Comparison of ENCODE assay signal across 17 cellular contexts in genomic region chr4:99915449-99915848, GRCh38. TPM values are rescaled to one million over a fixed set of nuclear protein-coding genes. Genes with fewer than 3 reads are reported as not detected.
DNase-seq lines count a peak whose midpoint lies in the region; ATAC-seq and TF ChIP-seq lines count a peak whose summit lies in the region.
"Had no signal": no experiment of that assay in that cellular context is flagged by ENCODE, and none has a peak within 500 bp of the region (broad histone marks: within the 10 kb centered on the region; RNA-seq: fewer than 3 reads in every experiment).

No MANE protein-coding gene starts in this region.

- peaks cover 23% of the 10 kb centered on the region for H3K4me1 Mint-ChIP-seq in activated naive CD8-positive, alpha-beta T cell (ENCODE audit: low read depth)
- H3K4me1 Mint-ChIP-seq in activated naive CD8-positive, alpha-beta T cell treated with anti-CD3 and anti-CD28 coated beads, Interleukin-2, amount 50 U/mL, for 24 hours, result no peaks in the 10 kb centered on the region
- peaks cover 21% of the 10 kb centered on the region for H3K4me1 Mint-ChIP-seq in activated CD8-positive, alpha-beta T cell treated with anti-CD3 and anti-CD28 coated beads for 36 hours (ENCODE audit: low read depth)
- H3K4me1 Mint-ChIP-seq in nephron progenitor cell, result no peaks in the 10 kb centered on the region

- H3K36me3 Mint-ChIP-seq in activated naive CD8-positive, alpha-beta T cell, result peaks cover 25% of the 10 kb centered on the region
- H3K36me3 Mint-ChIP-seq in activated naive CD8-positive, alpha-beta T cell treated with anti-CD3 and anti-CD28 coated beads, Interleukin-2, amount 50 U/mL, for 24 hours (ENCODE audit: low read depth), result peaks cover 54% of the 10 kb centered on the region
- H3K36me3 Mint-ChIP-seq in activated CD8-positive, alpha-beta T cell treated with anti-CD3 and anti-CD28 coated beads for 36 hours (ENCODE audit: low read depth), result peaks cover 49% of the 10 kb centered on the region
- H3K36me3 Mint-ChIP-seq in nephron progenitor cell (ENCODE audit: low read depth), result peaks cover 71% of the 10 kb centered on the region

- intact Hi-C loops in activated CD8-positive, alpha-beta T cell treated with anti-CD3 and anti-CD28 coated beads for 36 hours (cut with micrococcal nuclease), result no loop called here
- intact Hi-C loops in cardiac septum (cut with DNase I), result no loop called here

- H3K4me3 Mint-ChIP-seq in activated naive CD8-positive, alpha-beta T cell, result no peak overlapping the region
- H3K4me3 Mint-ChIP-seq in activated naive CD8-positive, alpha-beta T cell treated with anti-CD3 and anti-CD28 coated beads, Interleukin-2, amount 50 U/mL, for 24 hours, result no peak overlapping the region
- H3K4me3 Mint-ChIP-seq in activated CD8-positive, alpha-beta T cell treated with anti-CD3 and anti-CD28 coated beads for 36 hours, result no peak overlapping the region
- H3K4me3 Mint-ChIP-seq in nephron progenitor cell, result no peak overlapping the region

- H3K9me3 Mint-ChIP-seq in activated naive CD8-positive, alpha-beta T cell (ENCODE audit: low read depth), result no peaks in the 10 kb centered on the region
- peaks cover 8% of the 10 kb centered on the region for H3K9me3 Mint-ChIP-seq in activated naive CD8-positive, alpha-beta T cell treated with anti-CD3 and anti-CD28 coated beads, Interleukin-2, amount 50 U/mL, for 24 hours
- H3K9me3 Mint-ChIP-seq in activated CD8-positive, alpha-beta T cell treated with anti-CD3 and anti-CD28 coated beads for 36 hours, result no peaks in the 10 kb centered on the region
- H3K9me3 Mint-ChIP-seq in nephron progenitor cell, result peaks cover 15% of the 10 kb centered on the region

- CTCF ChIA-PET in activated CD8-positive, alpha-beta T cell treated with anti-CD3 and anti-CD28 coated beads for 36 hours (lab: Charles Lee), result interaction anchor here (0.8 to 1.1 kb wide), 2 partner anchors 11 to 33 kb away, joined by 3 read pairs; no protein-coding TSS in a partner anchor

- POLR2A ChIA-PET in activated CD8-positive, alpha-beta T cell treated with anti-CD3 and anti-CD28 coated beads for 36 hours (lab: Charles Lee), result no interaction called here

- ATAC-seq in activated naive CD8-positive, alpha-beta T cell treated with anti-CD3 and anti-CD28 coated beads, Interleukin-2, amount 50 U/mL, for 24 hours, result no peak
- ATAC-seq in activated CD8-positive, alpha-beta T cell treated with anti-CD3 and anti-CD28 coated beads for 36 hours, result no peak
- ATAC-seq: A549, HCT116 had no signal

- no peaks in the 10 kb centered on the region for H3K27me3 Mint-ChIP-seq in activated naive CD8-positive, alpha-beta T cell
- no peaks in the 10 kb centered on the region for H3K27me3 Mint-ChIP-seq in activated naive CD8-positive, alpha-beta T cell treated with anti-CD3 and anti-CD28 coated beads, Interleukin-2, amount 50 U/mL, for 24 hours
- H3K27me3 Mint-ChIP-seq in activated CD8-positive, alpha-beta T cell treated with anti-CD3 and anti-CD28 coated beads for 36 hours, result no peaks in the 10 kb centered on the region
- no peaks in the 10 kb centered on the region for H3K27me3 Mint-ChIP-seq in nephron progenitor cell (ENCODE audit: low read depth, poor library complexity)

- H3K27ac Mint-ChIP-seq in activated naive CD8-positive, alpha-beta T cell, result peak overlapping the region; percentile 6
- H3K27ac Mint-ChIP-seq in activated naive CD8-positive, alpha-beta T cell treated with anti-CD3 and anti-CD28 coated beads, Interleukin-2, amount 50 U/mL, for 24 hours, result no peak overlapping the region
- peak overlapping the region; percentile 13 for H3K27ac Mint-ChIP-seq in activated CD8-positive, alpha-beta T cell treated with anti-CD3 and anti-CD28 coated beads for 36 hours
- peak overlapping the region; percentile 16 for H3K27ac Mint-ChIP-seq in nephron progenitor cell

- no peak for TF ChIP-seq CTCF in activated CD8-positive, alpha-beta T cell treated with anti-CD3 and anti-CD28 coated beads for 36 hours (IDR thresholded peaks at IDR 0.05)
- TF ChIP-seq CTCF in nephron progenitor cell (IDR thresholded peaks at IDR 0.05), result no peak

- DNase-seq in activated naive CD8-positive, alpha-beta T cell treated with anti-CD3 and anti-CD28 coated beads, Interleukin-2, amount 50 U/mL, for 24 hours, result no peak
- DNase-seq in activated CD8-positive, alpha-beta T cell treated with anti-CD3 and anti-CD28 coated beads for 36 hours, result no peak
- DNase-seq in astrocyte of the hippocampus (ENCODE audit: low read depth, low spot score), result peak; percentile 5
- no peak for DNase-seq in nephron progenitor cell
- no peak for DNase-seq in DMS 273 treated with DMSO at 0.1 percent for 48 hours (lab: John Stamatoyannopoulos, UW)
- DNase-seq in NCI-H1930 (lab: John Stamatoyannopoulos, UW), result no peak
- DNase-seq in cardiac septum (ENCODE audit: low spot score), result no peak
- DNase-seq: Caco-2, GM23248, KG1, NCI-H1436, NCI-H2029 treated with DMSO at 0.1 percent for 48 hours, NCI-H510A, NCI-H774 had no signal

RNA-seq across cellular contexts. Expression of gene LAMTOR3, which starts 21.2 kb away (rescaled TPM):
- total RNA-seq in activated CD8-positive, alpha-beta T cell treated with anti-CD3 and anti-CD28 coated beads for 36 hours, result 10 to 100 TPM; 23.2 to 23.5 TPM
- 26.4 TPM for total RNA-seq in cardiac septum

RNA-seq across cellular contexts. Expression of gene DNAJB14, which starts 31.0 kb away (rescaled TPM):
- total RNA-seq in activated CD8-positive, alpha-beta T cell treated with anti-CD3 and anti-CD28 coated beads for 36 hours, result 10 to 100 TPM; 40.0 to 42.5 TPM
- total RNA-seq in cardiac septum, result 19.5 TPM

RNA-seq across cellular contexts. Expression of gene H2AZ1, which starts 34.6 kb away (rescaled TPM):
- 100 to 1,000 TPM; 631 to 637 TPM for total RNA-seq in activated CD8-positive, alpha-beta T cell treated with anti-CD3 and anti-CD28 coated beads for 36 hours
- total RNA-seq in cardiac septum, result 49.5 TPM

Comparison
In these comparisons a context has a peak if more than half of its experiments do, and no peak if none do; other contexts are left out.
1. RNA of gene H2AZ1, which starts 34.6 kb away (total RNA-seq): 631 to 637 TPM in activated CD8-positive, alpha-beta T cell treated with anti-CD3 and anti-CD28 coated beads for 36 hours; 49.5 TPM in cardiac septum (single experiment); every median in the first group is over 10 times any median in the second.